Comparison of ENCODE assay signal across 8 cellular contexts in the genomic region with DNA sequence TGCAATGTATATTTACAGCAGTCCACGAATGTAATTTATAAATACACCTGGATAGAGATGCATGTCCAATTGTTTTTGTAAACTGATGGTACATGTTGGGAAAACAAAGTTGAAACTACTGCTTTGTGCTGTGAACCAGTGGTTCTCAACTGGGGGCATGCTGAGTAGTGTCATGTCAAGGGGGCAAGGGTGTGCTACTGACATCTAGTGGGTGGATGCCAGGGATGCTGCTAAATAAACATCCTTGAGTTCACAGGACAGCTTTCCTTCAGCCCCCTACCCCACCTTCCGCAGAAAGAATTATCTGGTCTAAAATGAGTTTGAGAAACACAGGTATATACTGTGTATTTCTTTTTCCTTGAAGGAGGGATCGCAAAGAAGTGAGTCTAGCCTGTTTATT.
DNase-seq lines count a peak whose midpoint lies in the region; ATAC-seq and TF ChIP-seq lines count a peak whose summit lies in the region.

No MANE protein-coding gene starts in this region.

- H3K4me3 Mint-ChIP-seq in CD14-positive monocyte (no peak overlapping the region), brain (no peak overlapping the region)
- no peak overlapping the region for H3K4me3 Mint-ChIP-seq in stimulated activated naive CD8-positive, alpha-beta T cell treated with anti-CD3 and anti-CD28 coated beads, Interleukin-15, amount 100 ng/mL, for 72 hours

- WGBS in transverse colon (ENCODE audit: low coverage in 1 of 2), 2 donors = 74 to 83% methylated on average over 3 of the region's 3 CpGs

- H3K9me3 ChIP-seq in lower lobe of right lung (no peaks in the 10 kb centered on the region), transverse colon (no peaks in the 10 kb centered on the region)

- peaks cover 31% of the 10 kb centered on the region for H3K4me1 ChIP-seq in lower lobe of right lung
- peaks cover 0 to 12% (median 4%) of the 10 kb centered on the region in 4 donors for H3K4me1 ChIP-seq in transverse colon

- peaks cover 20% of the 10 kb centered on the region for H3K4me1 Mint-ChIP-seq in CD14-positive monocyte
- H3K4me1 Mint-ChIP-seq in brain = peaks cover 29% of the 10 kb centered on the region
- H3K4me1 Mint-ChIP-seq in stimulated activated naive CD8-positive, alpha-beta T cell treated with anti-CD3 and anti-CD28 coated beads, Interleukin-15, amount 100 ng/mL, for 72 hours = no peaks in the 10 kb centered on the region

- no peak for TF ChIP-seq POLR2A in transverse colon (IDR thresholded peaks at IDR 0.05)

- H3K4me3 ChIP-seq in lower lobe of right lung (no peak overlapping the region), transverse colon (no peak overlapping the region)

- intact Hi-C loops in CD14-positive monocyte (cut with micrococcal nuclease) (no loop called here), lower lobe of right lung (cut with DNase I) (no loop called here), transverse colon (cut with DNase I; ENCODE audit: low total_unique reads) (no loop called here)

- no peak for DNase-seq in CD14-positive monocyte (ENCODE audit: low spot score)
- peak; percentile 1 for DNase-seq in NCI-H1105 (lab: John Stamatoyannopoulos, UW)
- DNase-seq in lower lobe of right lung = no peak
- DNase-seq in stimulated activated naive CD8-positive, alpha-beta T cell treated with anti-CD3 and anti-CD28 coated beads, Interleukin-15, amount 100 ng/mL, for 72 hours = no peak
- no peak for DNase-seq in transverse colon
- no peak for DNase-seq in activated CD4-positive, alpha-beta T cell treated with anti-CD3 and anti-CD28 coated beads, Interleukin-2, amount 50 U/mL, for 1 hour

- no peaks in the 10 kb centered on the region for H3K27me3 Mint-ChIP-seq in CD14-positive monocyte (ENCODE audit: low read depth in 3 of 3)
- no peaks in the 10 kb centered on the region for H3K27me3 Mint-ChIP-seq in brain
- no peaks in the 10 kb centered on the region for H3K27me3 Mint-ChIP-seq in stimulated activated naive CD8-positive, alpha-beta T cell treated with anti-CD3 and anti-CD28 coated beads, Interleukin-15, amount 100 ng/mL, for 72 hours

- ATAC-seq in GM21423 (IDR thresholded peaks at IDR 0.05; ENCODE audit: unreplicated experiment) = peak; percentile 68
- peak; percentile 44 to 49 for ATAC-seq in lower lobe of right lung
- no peak for ATAC-seq in stimulated activated naive CD8-positive, alpha-beta T cell treated with anti-CD3 and anti-CD28 coated beads, Interleukin-15, amount 100 ng/mL, for 72 hours

- no peaks in the 10 kb centered on the region for H3K36me3 Mint-ChIP-seq in CD14-positive monocyte
- peaks cover 26% of the 10 kb centered on the region for H3K36me3 Mint-ChIP-seq in brain

- H3K27me3 ChIP-seq in lower lobe of right lung (ENCODE audit: low read depth) (no peaks in the 10 kb centered on the region), transverse colon (no peaks in the 10 kb centered on the region)

- TF ChIP-seq CTCF in CD14-positive monocyte (IDR thresholded peaks at IDR 0.05) (peak; percentile 49), brain (conservative IDR thresholded peaks at IDR 0.05) (peak; percentile 46 to 52), lower lobe of right lung (IDR thresholded peaks at IDR 0.05) (peak; percentile 42), transverse colon (IDR thresholded peaks at IDR 0.05) (peak in 2 of 5 experiments; percentile 9 to 10)

- H3K27ac ChIP-seq in lower lobe of right lung (no peak overlapping the region), transverse colon (no peak overlapping the region)

- H3K27ac Mint-ChIP-seq in CD14-positive monocyte (no peak overlapping the region), brain (no peak overlapping the region)
- H3K27ac Mint-ChIP-seq in stimulated activated naive CD8-positive, alpha-beta T cell treated with anti-CD3 and anti-CD28 coated beads, Interleukin-15, amount 100 ng/mL, for 72 hours = no peak overlapping the region

- in situ Hi-C loops in transverse colon (cut with MboI; ENCODE audit: low pct_ligation_motif_present in 1 of 4, low pct_unique_long_range_greater_than_20kb in 1 of 4, low sequenced_read_pairs in 3 of 4) = no loop called here

- H3K36me3 ChIP-seq in lower lobe of right lung = no peaks in the 10 kb centered on the region
- H3K36me3 ChIP-seq in transverse colon = no peaks in the 10 kb centered on the region

- H3K9me3 Mint-ChIP-seq in CD14-positive monocyte = peaks cover 0 to 4% (median 2%) of the 10 kb centered on the region in 7 donors
- H3K9me3 Mint-ChIP-seq in brain = peaks cover 9 to 30% (median 25%) of the 10 kb centered on the region in 5 experiments
- H3K9me3 Mint-ChIP-seq in stimulated activated naive CD8-positive, alpha-beta T cell treated with anti-CD3 and anti-CD28 coated beads, Interleukin-15, amount 100 ng/mL, for 72 hours = peaks cover 0 to 5% of the 10 kb centered on the region in 2 donors

- TF ChIP-seq EP300 in transverse colon (IDR thresholded peaks at IDR 0.05; ENCODE audit: low read depth) = no peak
